ENCODE assay signal across 2 cellular contexts in the genomic region with DNA sequence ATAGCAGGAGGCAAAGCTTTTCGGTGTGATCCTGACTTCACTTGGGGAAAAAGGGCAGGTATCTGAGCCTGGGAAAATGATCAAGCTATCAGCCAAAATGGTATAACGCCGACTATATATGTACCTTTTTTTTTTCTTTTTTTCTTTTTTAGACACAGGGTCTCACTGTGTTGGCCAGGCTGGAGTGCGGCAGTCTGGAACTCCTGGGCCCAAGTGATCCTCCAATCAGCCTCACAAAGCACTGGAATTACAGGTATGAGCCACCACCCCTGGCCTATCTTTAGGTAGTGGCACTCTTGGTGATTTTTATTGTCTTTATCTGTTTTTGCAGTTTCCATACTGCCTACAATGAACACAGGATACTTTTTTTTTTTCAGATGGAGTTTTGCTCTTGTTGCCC.
TF ChIP-seq lines count a peak whose summit lies in the region.

No MANE protein-coding gene starts in this region.

TF ChIP-seq in HepG2, 621 proteins besides CTCF, POLR2A, EP300 and RAD21:
- TF ChIP-seq ZNF121 (CRISPR knock-in tag; IDR thresholded peaks at IDR 0.05) (peak; percentile 42; the same call in 1 of the 2 replicates), NPAS2 (CRISPR knock-in tag; IDR thresholded peaks at IDR 0.05; ENCODE audit: borderline replicate concordance) (no peak), ZNF510 (CRISPR knock-in tag; IDR thresholded peaks at IDR 0.05; ENCODE audit: low read depth) (no peak)

TF ChIP-seq in WTC11, 78 proteins besides CTCF, POLR2A, EP300 and RAD21:
- peak; percentile 91 for TF ChIP-seq ZNF121 (CRISPR knock-in tag; IDR thresholded peaks at IDR 0.05)
- TF ChIP-seq, protein P1, sequence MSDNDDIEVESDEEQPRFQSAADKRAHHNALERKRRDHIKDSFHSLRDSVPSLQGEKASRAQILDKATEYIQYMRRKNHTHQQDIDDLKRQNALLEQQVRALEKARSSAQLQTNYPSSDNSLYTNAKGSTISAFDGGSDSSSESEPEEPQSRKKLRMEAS (CRISPR knock-in tag; IDR thresholded peaks at IDR 0.05), result no peak
TF ChIP-seq in WTC11: peak in this region for 1.
